ENCODE assay signal across 1 cellular context in the genomic region with DNA sequence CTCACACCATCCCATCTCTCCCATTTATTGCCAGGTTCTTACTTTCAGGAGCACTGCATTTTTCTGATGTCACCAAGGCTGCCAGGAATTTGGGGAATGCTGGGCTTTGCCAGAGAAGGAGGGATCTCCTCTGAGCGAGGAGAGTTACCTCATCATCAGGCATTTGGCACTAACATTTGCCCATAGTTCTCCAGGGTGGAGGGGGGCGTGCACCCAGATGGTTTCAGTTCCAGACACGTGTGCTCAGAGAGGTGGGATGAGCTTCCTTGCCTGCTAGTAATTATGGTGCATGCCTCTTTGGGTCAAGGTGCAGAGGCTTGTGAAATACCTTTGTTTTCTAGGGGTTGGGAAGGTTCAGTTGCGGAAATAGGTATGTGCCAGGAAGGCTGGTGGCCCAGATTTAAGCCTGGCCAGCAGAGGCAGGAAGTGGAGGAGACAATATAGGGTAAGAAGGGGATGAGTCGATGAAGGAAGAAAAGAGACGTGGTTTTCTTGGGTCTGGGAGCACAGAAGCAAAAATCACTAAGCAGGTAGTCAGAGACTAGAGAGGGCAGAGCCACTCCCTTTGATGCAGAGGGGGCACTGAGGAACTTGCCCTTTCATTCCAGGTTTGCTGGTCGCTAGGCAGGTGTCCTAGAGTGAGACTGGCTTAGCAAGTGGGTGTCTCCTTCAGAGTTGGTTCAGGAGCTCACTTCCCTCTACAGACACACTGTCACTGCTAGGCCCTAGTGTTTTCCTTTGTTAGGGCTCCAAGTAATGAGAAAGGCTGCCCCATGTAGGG.
TF ChIP-seq lines count a peak whose summit lies in the region.

No MANE protein-coding gene starts in this region.

TF ChIP-seq in HEK293, 187 proteins besides CTCF, POLR2A, EP300 and RAD21 (continued from another document and continues in another):
- TF ChIP-seq SCRT1 (tag by site-specific recombination; IDR thresholded peaks at IDR 0.05; ENCODE audit: borderline replicate concordance) (no peak), TRIM28 (IDR thresholded peaks at IDR 0.05; ENCODE audit: borderline replicate concordance, low read length) (no peak), ZNF416 (tag by site-specific recombination; IDR thresholded peaks at IDR 0.05) (no peak), ZNF837 (tag by site-specific recombination; IDR thresholded peaks at IDR 0.05) (no peak), ZNF660 (tag by site-specific recombination; IDR thresholded peaks at IDR 0.05) (no peak), MYNN (tag by site-specific recombination; IDR thresholded peaks at IDR 0.05; ENCODE audit: borderline replicate concordance) (no peak), ZNF121 (tag by site-specific recombination; IDR thresholded peaks at IDR 0.05) (no peak), ZNF211 (tag by site-specific recombination; IDR thresholded peaks at IDR 0.05; ENCODE audit: low read depth) (no peak), ZNF114 (tag by site-specific recombination; IDR thresholded peaks at IDR 0.05) (no peak), GLI2 (tag by site-specific recombination; IDR thresholded peaks at IDR 0.05; ENCODE audit: borderline replicate concordance, low read depth) (no peak), OSR2 (tag by site-specific recombination; IDR thresholded peaks at IDR 0.05) (no peak), ZNF571 (tag by site-specific recombination; IDR thresholded peaks at IDR 0.05) (no peak), ZNF629 (tag by site-specific recombination; IDR thresholded peaks at IDR 0.05) (peak; percentile 90), ZBTB8A (tag by site-specific recombination; IDR thresholded peaks at IDR 0.05) (no peak), ZNF596 (tag by site-specific recombination; IDR thresholded peaks at IDR 0.05) (no peak), ZNF311 (tag by site-specific recombination; IDR thresholded peaks at IDR 0.05; ENCODE audit: borderline replicate concordance) (no peak), ZNF24 (tag by site-specific recombination; IDR thresholded peaks at IDR 0.05) (no peak), ZNF175 (tag by site-specific recombination; IDR thresholded peaks at IDR 0.05) (no peak), KLF9 (tag by site-specific recombination; IDR thresholded peaks at IDR 0.05; ENCODE audit: low read depth) (peak; percentile 96), ZNF529 (tag by site-specific recombination; IDR thresholded peaks at IDR 0.05; ENCODE audit: insufficient replicate concordance) (no peak), ZFP3 (tag by site-specific recombination; IDR thresholded peaks at IDR 0.05; ENCODE audit: low read depth) (no peak), ZNF394 (tag by site-specific recombination; IDR thresholded peaks at IDR 0.05; ENCODE audit: borderline replicate concordance) (0 out of 2 replicates have a peak, but pooled peaks have one; percentile 23), ZNF510 (tag by site-specific recombination; IDR thresholded peaks at IDR 0.05; ENCODE audit: insufficient replicate concordance) (no peak), GLI4 (tag by site-specific recombination; IDR thresholded peaks at IDR 0.05) (no peak), ZNF274 (IDR thresholded peaks at IDR 0.05; ENCODE audit: low read length) (no peak), ZNF274 (tag by site-specific recombination; IDR thresholded peaks at IDR 0.05; ENCODE audit: borderline replicate concordance) (no peak), ZNF404 (tag by site-specific recombination; IDR thresholded peaks at IDR 0.05) (no peak)
- TF ChIP-seq, protein P1, sequence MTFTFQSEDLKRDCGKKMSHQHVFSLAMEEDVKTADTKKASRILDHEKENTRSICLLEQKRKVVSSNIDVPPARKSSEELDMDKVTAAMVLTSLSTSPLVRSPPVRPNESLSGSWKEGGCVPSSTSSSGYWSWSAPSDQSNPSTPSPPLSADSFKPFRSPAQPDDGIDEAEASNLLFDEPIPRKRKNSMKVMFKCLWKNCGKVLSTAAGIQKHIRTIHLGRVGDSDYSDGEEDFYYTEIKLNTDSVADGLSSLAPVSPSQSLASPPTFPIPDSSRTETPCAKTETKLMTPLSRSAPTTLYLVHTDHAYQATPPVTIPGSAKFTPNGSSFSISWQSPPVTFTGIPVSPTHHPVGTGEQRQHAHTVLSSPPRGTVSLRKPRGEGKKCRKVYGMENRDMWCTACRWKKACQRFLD (tag by site-specific recombination; IDR thresholded peaks at IDR 0.05) = no peak
- TF ChIP-seq, protein P2, sequence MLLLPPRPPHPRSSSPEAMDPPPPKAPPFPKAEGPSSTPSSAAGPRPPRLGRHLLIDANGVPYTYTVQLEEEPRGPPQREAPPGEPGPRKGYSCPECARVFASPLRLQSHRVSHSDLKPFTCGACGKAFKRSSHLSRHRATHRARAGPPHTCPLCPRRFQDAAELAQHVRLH (tag by site-specific recombination; IDR thresholded peaks at IDR 0.05) = no peak
- TF ChIP-seq, protein P3, sequence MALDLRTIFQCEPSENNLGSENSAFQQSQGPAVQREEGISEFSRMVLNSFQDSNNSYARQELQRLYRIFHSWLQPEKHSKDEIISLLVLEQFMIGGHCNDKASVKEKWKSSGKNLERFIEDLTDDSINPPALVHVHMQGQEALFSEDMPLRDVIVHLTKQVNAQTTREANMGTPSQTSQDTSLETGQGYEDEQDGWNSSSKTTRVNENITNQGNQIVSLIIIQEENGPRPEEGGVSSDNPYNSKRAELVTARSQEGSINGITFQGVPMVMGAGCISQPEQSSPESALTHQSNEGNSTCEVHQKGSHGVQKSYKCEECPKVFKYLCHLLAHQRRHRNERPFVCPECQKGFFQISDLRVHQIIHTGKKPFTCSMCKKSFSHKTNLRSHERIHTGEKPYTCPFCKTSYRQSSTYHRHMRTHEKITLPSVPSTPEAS (tag by site-specific recombination; IDR thresholded peaks at IDR 0.05) = no peak
- TF ChIP-seq, protein P4, sequence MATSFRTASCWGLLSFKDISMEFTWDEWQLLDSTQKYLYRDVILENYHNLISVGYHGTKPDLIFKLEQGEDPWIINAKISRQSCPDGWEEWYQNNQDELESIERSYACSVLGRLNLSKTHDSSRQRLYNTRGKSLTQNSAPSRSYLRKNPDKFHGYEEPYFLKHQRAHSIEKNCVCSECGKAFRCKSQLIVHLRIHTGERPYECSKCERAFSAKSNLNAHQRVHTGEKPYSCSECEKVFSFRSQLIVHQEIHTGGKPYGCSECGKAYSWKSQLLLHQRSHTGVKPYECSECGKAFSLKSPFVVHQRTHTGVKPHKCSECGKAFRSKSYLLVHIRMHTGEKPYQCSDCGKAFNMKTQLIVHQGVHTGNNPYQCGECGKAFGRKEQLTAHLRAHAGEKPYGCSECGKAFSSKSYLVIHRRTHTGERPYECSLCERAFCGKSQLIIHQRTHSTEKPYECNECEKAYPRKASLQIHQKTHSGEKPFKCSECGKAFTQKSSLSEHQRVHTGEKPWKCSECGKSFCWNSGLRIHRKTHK (tag by site-specific recombination; IDR thresholded peaks at IDR 0.05) = no peak
- TF ChIP-seq, protein P5, sequence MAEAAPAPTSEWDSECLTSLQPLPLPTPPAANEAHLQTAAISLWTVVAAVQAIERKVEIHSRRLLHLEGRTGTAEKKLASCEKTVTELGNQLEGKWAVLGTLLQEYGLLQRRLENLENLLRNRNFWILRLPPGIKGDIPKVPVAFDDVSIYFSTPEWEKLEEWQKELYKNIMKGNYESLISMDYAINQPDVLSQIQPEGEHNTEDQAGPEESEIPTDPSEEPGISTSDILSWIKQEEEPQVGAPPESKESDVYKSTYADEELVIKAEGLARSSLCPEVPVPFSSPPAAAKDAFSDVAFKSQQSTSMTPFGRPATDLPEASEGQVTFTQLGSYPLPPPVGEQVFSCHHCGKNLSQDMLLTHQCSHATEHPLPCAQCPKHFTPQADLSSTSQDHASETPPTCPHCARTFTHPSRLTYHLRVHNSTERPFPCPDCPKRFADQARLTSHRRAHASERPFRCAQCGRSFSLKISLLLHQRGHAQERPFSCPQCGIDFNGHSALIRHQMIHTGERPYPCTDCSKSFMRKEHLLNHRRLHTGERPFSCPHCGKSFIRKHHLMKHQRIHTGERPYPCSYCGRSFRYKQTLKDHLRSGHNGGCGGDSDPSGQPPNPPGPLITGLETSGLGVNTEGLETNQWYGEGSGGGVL (tag by site-specific recombination; IDR thresholded peaks at IDR 0.05) = peak; percentile 62
- TF ChIP-seq, protein P6, sequence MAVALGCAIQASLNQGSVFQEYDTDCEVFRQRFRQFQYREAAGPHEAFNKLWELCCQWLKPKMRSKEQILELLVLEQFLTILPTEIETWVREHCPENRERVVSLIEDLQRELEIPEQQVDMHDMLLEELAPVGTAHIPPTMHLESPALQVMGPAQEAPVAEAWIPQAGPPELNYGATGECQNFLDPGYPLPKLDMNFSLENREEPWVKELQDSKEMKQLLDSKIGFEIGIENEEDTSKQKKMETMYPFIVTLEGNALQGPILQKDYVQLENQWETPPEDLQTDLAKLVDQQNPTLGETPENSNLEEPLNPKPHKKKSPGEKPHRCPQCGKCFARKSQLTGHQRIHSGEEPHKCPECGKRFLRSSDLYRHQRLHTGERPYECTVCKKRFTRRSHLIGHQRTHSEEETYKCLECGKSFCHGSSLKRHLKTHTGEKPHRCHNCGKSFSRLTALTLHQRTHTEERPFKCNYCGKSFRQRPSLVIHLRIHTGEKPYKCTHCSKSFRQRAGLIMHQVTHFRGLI (tag by site-specific recombination; IDR thresholded peaks at IDR 0.05) = no peak
- TF ChIP-seq, protein P7, sequence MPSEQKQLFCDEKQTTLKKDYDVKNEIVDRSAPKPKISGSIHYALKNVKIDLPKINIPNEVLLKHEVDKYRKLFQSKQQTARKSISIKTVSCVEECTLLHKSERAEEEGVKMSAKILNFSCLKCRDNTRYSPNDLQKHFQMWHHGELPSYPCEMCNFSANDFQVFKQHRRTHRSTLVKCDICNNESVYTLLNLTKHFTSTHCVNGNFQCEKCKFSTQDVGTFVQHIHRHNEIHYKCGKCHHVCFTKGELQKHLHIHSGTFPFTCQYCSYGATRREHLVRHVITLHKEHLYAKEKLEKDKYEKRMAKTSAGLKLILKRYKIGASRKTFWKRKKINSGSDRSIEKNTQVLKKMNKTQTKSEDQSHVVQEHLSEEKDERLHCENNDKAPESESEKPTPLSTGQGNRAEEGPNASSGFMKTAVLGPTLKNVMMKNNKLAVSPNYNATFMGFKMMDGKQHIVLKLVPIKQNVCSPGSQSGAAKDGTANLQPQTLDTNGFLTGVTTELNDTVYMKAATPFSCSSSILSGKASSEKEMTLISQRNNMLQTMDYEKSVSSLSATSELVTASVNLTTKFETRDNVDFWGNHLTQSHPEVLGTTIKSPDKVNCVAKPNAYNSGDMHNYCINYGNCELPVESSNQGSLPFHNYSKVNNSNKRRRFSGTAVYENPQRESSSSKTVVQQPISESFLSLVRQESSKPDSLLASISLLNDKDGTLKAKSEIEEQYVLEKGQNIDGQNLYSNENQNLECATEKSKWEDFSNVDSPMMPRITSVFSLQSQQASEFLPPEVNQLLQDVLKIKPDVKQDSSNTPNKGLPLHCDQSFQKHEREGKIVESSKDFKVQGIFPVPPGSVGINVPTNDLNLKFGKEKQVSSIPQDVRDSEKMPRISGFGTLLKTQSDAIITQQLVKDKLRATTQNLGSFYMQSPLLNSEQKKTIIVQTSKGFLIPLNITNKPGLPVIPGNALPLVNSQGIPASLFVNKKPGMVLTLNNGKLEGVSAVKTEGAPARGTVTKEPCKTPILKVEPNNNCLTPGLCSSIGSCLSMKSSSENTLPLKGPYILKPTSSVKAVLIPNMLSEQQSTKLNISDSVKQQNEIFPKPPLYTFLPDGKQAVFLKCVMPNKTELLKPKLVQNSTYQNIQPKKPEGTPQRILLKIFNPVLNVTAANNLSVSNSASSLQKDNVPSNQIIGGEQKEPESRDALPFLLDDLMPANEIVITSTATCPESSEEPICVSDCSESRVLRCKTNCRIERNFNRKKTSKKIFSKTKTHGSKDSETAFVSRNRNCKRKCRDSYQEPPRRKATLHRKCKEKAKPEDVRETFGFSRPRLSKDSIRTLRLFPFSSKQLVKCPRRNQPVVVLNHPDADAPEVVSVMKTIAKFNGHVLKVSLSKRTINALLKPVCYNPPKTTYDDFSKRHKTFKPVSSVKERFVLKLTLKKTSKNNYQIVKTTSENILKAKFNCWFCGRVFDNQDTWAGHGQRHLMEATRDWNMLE (tag by site-specific recombination; conservative IDR thresholded peaks at IDR 0.05; ENCODE audit: low read depth) = no peak
- TF ChIP-seq, protein P8, sequence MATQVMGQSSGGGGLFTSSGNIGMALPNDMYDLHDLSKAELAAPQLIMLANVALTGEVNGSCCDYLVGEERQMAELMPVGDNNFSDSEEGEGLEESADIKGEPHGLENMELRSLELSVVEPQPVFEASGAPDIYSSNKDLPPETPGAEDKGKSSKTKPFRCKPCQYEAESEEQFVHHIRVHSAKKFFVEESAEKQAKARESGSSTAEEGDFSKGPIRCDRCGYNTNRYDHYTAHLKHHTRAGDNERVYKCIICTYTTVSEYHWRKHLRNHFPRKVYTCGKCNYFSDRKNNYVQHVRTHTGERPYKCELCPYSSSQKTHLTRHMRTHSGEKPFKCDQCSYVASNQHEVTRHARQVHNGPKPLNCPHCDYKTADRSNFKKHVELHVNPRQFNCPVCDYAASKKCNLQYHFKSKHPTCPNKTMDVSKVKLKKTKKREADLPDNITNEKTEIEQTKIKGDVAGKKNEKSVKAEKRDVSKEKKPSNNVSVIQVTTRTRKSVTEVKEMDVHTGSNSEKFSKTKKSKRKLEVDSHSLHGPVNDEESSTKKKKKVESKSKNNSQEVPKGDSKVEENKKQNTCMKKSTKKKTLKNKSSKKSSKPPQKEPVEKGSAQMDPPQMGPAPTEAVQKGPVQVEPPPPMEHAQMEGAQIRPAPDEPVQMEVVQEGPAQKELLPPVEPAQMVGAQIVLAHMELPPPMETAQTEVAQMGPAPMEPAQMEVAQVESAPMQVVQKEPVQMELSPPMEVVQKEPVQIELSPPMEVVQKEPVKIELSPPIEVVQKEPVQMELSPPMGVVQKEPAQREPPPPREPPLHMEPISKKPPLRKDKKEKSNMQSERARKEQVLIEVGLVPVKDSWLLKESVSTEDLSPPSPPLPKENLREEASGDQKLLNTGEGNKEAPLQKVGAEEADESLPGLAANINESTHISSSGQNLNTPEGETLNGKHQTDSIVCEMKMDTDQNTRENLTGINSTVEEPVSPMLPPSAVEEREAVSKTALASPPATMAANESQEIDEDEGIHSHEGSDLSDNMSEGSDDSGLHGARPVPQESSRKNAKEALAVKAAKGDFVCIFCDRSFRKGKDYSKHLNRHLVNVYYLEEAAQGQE (tag by site-specific recombination; IDR thresholded peaks at IDR 0.05) = no peak
- TF ChIP-seq, protein P9, sequence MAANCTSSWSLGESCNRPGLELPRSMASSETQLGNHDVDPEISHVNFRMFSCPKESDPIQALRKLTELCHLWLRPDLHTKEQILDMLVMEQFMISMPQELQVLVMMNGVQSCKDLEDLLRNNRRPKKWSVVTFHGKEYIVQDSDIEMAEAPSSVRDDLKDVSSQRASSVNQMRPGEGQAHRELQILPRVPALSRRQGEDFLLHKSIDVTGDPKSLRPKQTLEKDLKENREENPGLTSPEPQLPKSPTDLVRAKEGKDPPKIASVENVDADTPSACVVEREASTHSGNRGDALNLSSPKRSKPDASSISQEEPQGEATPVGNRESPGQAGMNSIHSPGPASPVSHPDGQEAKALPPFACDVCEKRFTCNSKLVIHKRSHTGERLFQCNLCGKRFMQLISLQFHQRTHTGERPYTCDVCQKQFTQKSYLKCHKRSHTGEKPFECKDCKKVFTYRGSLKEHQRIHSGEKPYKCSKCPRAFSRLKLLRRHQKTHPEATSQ (tag by site-specific recombination; IDR thresholded peaks at IDR 0.05) = no peak
- TF ChIP-seq, protein P10, sequence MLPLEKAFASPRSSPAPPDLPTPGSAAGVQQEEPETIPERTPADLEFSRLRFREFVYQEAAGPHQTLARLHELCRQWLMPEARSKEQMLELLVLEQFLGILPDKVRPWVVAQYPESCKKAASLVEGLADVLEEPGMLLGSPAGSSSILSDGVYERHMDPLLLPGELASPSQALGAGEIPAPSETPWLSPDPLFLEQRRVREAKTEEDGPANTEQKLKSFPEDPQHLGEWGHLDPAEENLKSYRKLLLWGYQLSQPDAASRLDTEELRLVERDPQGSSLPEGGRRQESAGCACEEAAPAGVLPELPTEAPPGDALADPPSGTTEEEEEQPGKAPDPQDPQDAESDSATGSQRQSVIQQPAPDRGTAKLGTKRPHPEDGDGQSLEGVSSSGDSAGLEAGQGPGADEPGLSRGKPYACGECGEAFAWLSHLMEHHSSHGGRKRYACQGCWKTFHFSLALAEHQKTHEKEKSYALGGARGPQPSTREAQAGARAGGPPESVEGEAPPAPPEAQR (tag by site-specific recombination; IDR thresholded peaks at IDR 0.05) = no peak
